8 cellular contexts compared by ENCODE assay signal in the genomic region with DNA sequence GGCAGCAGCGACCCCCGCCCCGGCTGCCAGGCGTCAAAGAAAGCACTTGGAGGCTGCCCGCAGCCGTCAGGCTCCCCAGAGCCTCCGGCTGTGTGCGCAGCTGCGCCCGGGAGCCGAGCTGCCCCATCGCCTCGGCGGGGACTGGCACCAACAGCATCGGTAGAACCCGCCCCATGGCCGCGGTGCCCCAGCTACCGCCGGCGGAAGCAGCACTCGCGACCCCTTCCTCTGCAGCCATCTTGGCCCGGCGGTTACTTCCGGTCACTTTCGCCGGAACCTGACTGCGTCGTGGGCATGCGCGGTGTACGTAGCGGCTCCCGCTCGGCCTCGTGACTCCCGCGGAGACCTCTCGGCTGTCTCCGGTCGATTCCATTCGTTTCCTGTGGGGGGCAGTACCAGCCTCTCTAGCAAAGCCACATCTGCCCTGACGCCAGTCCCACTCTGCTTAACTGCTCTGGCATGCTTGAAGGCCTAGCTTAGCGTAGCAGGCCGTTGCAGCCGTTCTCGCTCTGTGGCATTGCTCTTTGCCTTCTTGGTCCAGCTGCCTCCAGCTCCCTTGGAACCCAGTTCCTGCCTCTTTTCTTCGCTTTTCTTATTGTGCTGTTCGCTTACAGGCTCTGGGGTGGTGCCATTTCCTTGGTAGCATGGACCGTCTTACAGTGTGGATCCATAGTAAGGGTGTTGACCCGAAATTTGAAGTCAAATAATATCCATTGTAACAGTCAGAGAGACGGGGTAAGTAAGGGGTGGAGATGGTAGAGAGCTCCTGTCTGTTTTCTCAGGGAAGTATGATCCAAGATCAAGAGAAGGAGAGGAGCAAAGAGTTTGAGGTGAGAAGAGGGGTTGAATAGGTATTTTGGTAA. TPM values are rescaled to one million over a fixed set of nuclear protein-coding genes. Genes with fewer than 3 reads are reported as not detected.
DNase-seq lines count a peak whose midpoint lies in the region; ATAC-seq and TF ChIP-seq lines count a peak whose summit lies in the region.

A gene with protein sequence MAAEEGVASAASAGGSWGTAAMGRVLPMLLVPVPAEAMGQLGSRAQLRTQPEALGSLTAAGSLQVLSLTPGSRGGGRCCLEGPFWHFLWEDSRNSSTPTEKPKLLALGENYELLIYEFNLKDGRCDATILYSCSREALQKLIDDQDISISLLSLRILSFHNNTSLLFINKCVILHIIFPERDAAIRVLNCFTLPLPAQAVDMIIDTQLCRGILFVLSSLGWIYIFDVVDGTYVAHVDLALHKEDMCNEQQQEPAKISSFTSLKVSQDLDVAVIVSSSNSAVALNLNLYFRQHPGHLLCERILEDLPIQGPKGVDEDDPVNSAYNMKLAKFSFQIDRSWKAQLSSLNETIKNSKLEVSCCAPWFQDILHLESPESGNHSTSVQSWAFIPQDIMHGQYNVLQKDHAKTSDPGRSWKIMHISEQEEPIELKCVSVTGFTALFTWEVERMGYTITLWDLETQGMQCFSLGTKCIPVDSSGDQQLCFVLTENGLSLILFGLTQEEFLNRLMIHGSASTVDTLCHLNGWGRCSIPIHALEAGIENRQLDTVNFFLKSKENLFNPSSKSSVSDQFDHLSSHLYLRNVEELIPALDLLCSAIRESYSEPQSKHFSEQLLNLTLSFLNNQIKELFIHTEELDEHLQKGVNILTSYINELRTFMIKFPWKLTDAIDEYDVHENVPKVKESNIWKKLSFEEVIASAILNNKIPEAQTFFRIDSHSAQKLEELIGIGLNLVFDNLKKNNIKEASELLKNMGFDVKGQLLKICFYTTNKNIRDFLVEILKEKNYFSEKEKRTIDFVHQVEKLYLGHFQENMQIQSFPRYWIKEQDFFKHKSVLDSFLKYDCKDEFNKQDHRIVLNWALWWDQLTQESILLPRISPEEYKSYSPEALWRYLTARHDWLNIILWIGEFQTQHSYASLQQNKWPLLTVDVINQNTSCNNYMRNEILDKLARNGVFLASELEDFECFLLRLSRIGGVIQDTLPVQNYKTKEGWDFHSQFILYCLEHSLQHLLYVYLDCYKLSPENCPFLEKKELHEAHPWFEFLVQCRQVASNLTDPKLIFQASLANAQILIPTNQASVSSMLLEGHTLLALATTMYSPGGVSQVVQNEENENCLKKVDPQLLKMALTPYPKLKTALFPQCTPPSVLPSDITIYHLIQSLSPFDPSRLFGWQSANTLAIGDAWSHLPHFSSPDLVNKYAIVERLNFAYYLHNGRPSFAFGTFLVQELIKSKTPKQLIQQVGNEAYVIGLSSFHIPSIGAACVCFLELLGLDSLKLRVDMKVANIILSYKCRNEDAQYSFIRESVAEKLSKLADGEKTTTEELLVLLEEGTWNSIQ (N-terminal part only) (minus strand): TSS at position 253 of the 863 bp plus-strand sequence. CDS start 15 bp downstream, at position 238.

- H2AFZ ChIP-seq in trophoblast cell (ENCODE audit: insufficient read depth, low read length, poor library complexity), result peak within 1 kb of the TSS; percentile 83

- H2BK5ac ChIP-seq in trophoblast cell (ENCODE audit: low read depth, low read length, poor library complexity), result peak within 1 kb of the TSS; percentile 39

- H3K4me1 Mint-ChIP-seq in type B pancreatic cell (ENCODE audit: unreplicated experiment), result peaks cover 9% of the 10 kb centered on the region

- H3K27ac ChIP-seq in cardiac muscle cell (peak within 1 kb of the TSS; percentile 90), trophoblast cell (ENCODE audit: low read depth, low read length) (peak within 1 kb of the TSS; percentile 61)

- peak within 1 kb of the TSS; percentile 98 for H4K8ac ChIP-seq in trophoblast cell (ENCODE audit: low read depth, low read length)

- peaks cover 16% of the 10 kb centered on the region for H3K4me1 ChIP-seq in adipocyte (ENCODE audit: control insufficient read depth, insufficient read depth, low read length)
- H3K4me1 ChIP-seq in cardiac muscle cell (ENCODE audit: low read depth), result peaks cover 19% of the 10 kb centered on the region
- peaks cover 2 to 5% of the 10 kb centered on the region in 2 experiments for H3K4me1 ChIP-seq in trophoblast cell (ENCODE audit: control insufficient read depth in 1 of 2, insufficient read depth in 2 of 2, low read length in 2 of 2)

- no peaks in the 10 kb centered on the region for H3K9me3 Mint-ChIP-seq in type B pancreatic cell

- H3K4ac ChIP-seq in trophoblast cell (ENCODE audit: low read depth, low read length), result peak within 1 kb of the TSS; percentile 59

- H3K79me2 ChIP-seq in trophoblast cell (ENCODE audit: control insufficient read depth, insufficient read depth, low read length, poor library complexity), result peaks cover 5% of the 10 kb centered on the region

- peak within 1 kb of the TSS; percentile 99 for H3K9ac ChIP-seq in adipocyte (ENCODE audit: low read length)
- H3K9ac ChIP-seq in trophoblast cell (ENCODE audit: low read length), result peak within 1 kb of the TSS; percentile 94

- H3K14ac ChIP-seq in trophoblast cell (ENCODE audit: low read length), result peak within 1 kb of the TSS; percentile 93

- peak within 1 kb of the TSS; percentile 86 for H3K4me2 ChIP-seq in trophoblast cell (ENCODE audit: low read length)

- peaks cover 14% of the 10 kb centered on the region for H3K27me3 Mint-ChIP-seq in type B pancreatic cell

- H3K4me3 Mint-ChIP-seq in type B pancreatic cell, result peak within 1 kb of the TSS; percentile 99

- no peak within 1 kb of the TSS for H2BK12ac ChIP-seq in trophoblast cell (ENCODE audit: low read length)

- no CpG with 5 or more reads among the region's 53 CpGs for WGBS in trophoblast cell (ENCODE audit: extremely low coverage, insufficient coverage, insufficient read length)

- H3K27ac Mint-ChIP-seq in type B pancreatic cell, result peak within 1 kb of the TSS; percentile 93

- peaks cover 14% of the 10 kb centered on the region for H3K36me3 ChIP-seq in adipocyte (ENCODE audit: control insufficient read depth, insufficient read depth, low read length, severe bottlenecking)
- H3K36me3 ChIP-seq in cardiac muscle cell, result peaks cover 7% of the 10 kb centered on the region
- peaks cover 0 to 2% of the 10 kb centered on the region in 2 experiments for H3K36me3 ChIP-seq in trophoblast cell (ENCODE audit: control insufficient read depth in 1 of 2, insufficient read depth in 2 of 2, low read length in 2 of 2)

- H4K91ac ChIP-seq in trophoblast cell (ENCODE audit: low read depth, low read length), result peak within 1 kb of the TSS; percentile 78

- no peaks in the 10 kb centered on the region for H3K9me3 ChIP-seq in adipocyte (ENCODE audit: control insufficient read depth, low read length)
- H3K9me3 ChIP-seq in cardiac muscle cell (ENCODE audit: low read depth), result no peaks in the 10 kb centered on the region
- no peaks in the 10 kb centered on the region for H3K9me3 ChIP-seq in trophoblast cell (ENCODE audit: insufficient read depth, low read depth, low read length)

- peak within 1 kb of the TSS; percentile 65 for H2BK120ac ChIP-seq in trophoblast cell (ENCODE audit: insufficient read depth, low read length, poor library complexity)

- H3K18ac ChIP-seq in trophoblast cell (ENCODE audit: low read length), result peak within 1 kb of the TSS; percentile 80

- H2AK5ac ChIP-seq in trophoblast cell (ENCODE audit: low read length), result no peak within 1 kb of the TSS

- H4K12ac ChIP-seq in trophoblast cell (ENCODE audit: low read depth, low read length), result peak within 1 kb of the TSS; percentile 91

- H3K4me3 ChIP-seq in adipocyte (ENCODE audit: low read length) (peak within 1 kb of the TSS; percentile 94), cardiac muscle cell (peak within 1 kb of the TSS; percentile 81), trophoblast cell (ENCODE audit: low read depth, low read length) (peak within 1 kb of the TSS; percentile 93)

- no peaks in the 10 kb centered on the region for H3K27me3 ChIP-seq in adipocyte (replicated peaks; ENCODE audit: control insufficient read depth, insufficient read depth, low read length)
- H3K27me3 ChIP-seq in cardiac muscle cell, result no peaks in the 10 kb centered on the region
- no peaks in the 10 kb centered on the region for H3K27me3 ChIP-seq in trophoblast cell (ENCODE audit: insufficient read depth, low read length)

- H3K23ac ChIP-seq in trophoblast cell (ENCODE audit: low read length), result no peak within 1 kb of the TSS

- peak; percentile 92 to 97 (median 93) for DNase-seq in NCI-H1417 (lab: John Stamatoyannopoulos, UW)
- peak; percentile 95 for DNase-seq in SW480 (ENCODE audit: low spot score)
- DNase-seq in adipocyte (ENCODE audit: low read depth), result peak; percentile 99
- DNase-seq in cardiac muscle cell (ENCODE audit: low read depth in 1 of 2, low spot score in 1 of 2), result peak; percentile 98 to 99
- peak; percentile 99 to 100 for DNase-seq in trophoblast cell
- peak; percentile 96 for DNase-seq in type B pancreatic cell (ENCODE audit: extremely low spot score, unreplicated experiment)

- TF ChIP-seq CTCF in GM12872 (IDR thresholded peaks at IDR 0.05; ENCODE audit: insufficient read depth, low read depth, low read length) (peak; percentile 95), cardiac muscle cell (IDR thresholded peaks at IDR 0.05; ENCODE audit: low read depth, low read length) (peak; percentile 86), type B pancreatic cell (conservative IDR thresholded peaks at IDR 0.05) (peak; percentile 97)

- H3K36me3 Mint-ChIP-seq in type B pancreatic cell, result peaks cover 6% of the 10 kb centered on the region

- ATAC-seq in HG02759 (IDR thresholded peaks at IDR 0.05; ENCODE audit: unreplicated experiment), result peak; percentile 82

- peaks cover 5% of the 10 kb centered on the region for H3K79me1 ChIP-seq in trophoblast cell (ENCODE audit: low read length)

RNA-seq across cellular contexts. Expression of the gene that starts here (rescaled TPM):
- 46.4 and 65.1 TPM in 2 replicates for total RNA-seq in cardiac muscle cell
- polyA plus RNA-seq in cardiac muscle cell, result 15.7 and 30.3 TPM in 2 replicates
- 13.9 and 16.3 TPM in 2 replicates for polyA plus RNA-seq in trophoblast cell (2013)
- total RNA-seq in type B pancreatic cell (ENCODE audit: low replicate concordance), result 75.5 and 80.4 TPM in 2 replicates

Comparison
In these comparisons a context has a peak if more than half of its experiments do, and no peak if none do; other contexts are left out.
1. Peak in every context shown above with its lines: DNase-seq, ATAC-seq, H3K4me3 ChIP-seq and H3K27ac ChIP-seq.